In the genomic region with DNA sequence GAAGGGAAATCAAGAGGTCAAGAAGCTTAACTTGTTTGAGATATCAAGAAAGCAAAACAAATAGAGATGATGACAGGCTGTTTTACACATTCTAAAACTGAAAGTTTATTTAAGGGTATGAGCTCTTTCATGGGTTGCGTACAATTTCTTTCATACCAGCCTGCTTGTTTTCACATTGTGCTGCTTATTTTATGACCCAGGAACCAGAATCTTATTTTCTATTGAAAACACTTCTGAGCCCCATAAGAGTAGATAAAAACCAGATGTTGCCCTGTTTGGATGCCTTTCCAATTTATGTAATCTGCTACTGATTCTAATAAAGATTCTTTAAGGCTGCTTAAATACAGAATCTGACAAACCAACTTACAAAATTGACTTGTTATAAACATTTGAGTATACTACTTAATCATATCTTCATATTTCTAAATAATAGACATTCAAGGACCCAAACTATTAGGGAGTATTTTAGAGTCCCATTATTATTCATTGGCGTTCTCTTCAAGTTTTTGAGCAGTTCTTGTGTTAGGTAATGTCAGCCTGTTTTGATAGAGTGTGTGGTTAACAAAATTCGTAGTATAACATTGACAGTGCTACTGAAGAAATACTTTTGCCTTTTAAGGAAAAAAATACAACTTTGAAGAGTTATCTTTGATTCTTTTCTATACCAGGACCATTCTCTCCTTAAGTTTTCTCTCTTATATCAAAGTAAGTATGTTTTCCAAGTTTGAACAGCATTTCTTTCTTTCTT, we compare ENCODE assay signal across 12 cellular contexts.
DNase-seq lines count a peak whose midpoint lies in the region; ATAC-seq and FAIRE-seq lines count a peak whose summit lies in the region.
"Had no signal": no experiment of that assay in that cellular context is flagged by ENCODE, and none has a peak within 500 bp of the region (broad histone marks: within the 10 kb centered on the region; RNA-seq: fewer than 3 reads in every experiment).

No MANE protein-coding gene starts in this region.

- no peaks in the 10 kb centered on the region for H3K27me3 ChIP-seq in rectal smooth muscle tissue (ENCODE audit: control insufficient read depth, insufficient read depth, low read length)
- H3K27me3 ChIP-seq in H7 (ENCODE audit: control insufficient read depth, insufficient read depth, low read length) = no peaks in the 10 kb centered on the region

- H3K9ac ChIP-seq in rectal smooth muscle tissue (ENCODE audit: low read length) = no peak overlapping the region

- peaks cover 11% of the 10 kb centered on the region for H3K4me1 ChIP-seq in rectal smooth muscle tissue (ENCODE audit: control insufficient read depth, insufficient read depth, low read length)

- peak; percentile 18 for FAIRE-seq in colon (lab: Jason Lieb, UNC)

- H3K4me3 ChIP-seq in rectal smooth muscle tissue (ENCODE audit: low read length) = no peak overlapping the region
- H3K4me3 ChIP-seq in H7 (ENCODE audit: insufficient read depth, low read depth, low read length) = no peak overlapping the region

- H3K27ac ChIP-seq in rectal smooth muscle tissue (ENCODE audit: low read depth, low read length) = peak overlapping the region; percentile 65

- peak; percentile 64 for ATAC-seq in GM18861 (IDR thresholded peaks at IDR 0.05; ENCODE audit: unreplicated experiment)
- ATAC-seq in HG02870 (IDR thresholded peaks at IDR 0.05; ENCODE audit: unreplicated experiment) = peak; percentile 77
- ATAC-seq in HG03520 (IDR thresholded peaks at IDR 0.05; ENCODE audit: unreplicated experiment) = no peak
- ATAC-seq: naive thymus-derived CD8-positive, alpha-beta T cell had no signal

- DNase-seq in hepatic stellate cell (ENCODE audit: low spot score) (no peak), H7 (no peak), T-helper 1 cell (no peak)
- DNase-seq: caudate nucleus; GF-D8; naive thymus-derived CD8-positive, alpha-beta T cell; T-helper 9 cell had no signal

- H3K36me3 ChIP-seq in rectal smooth muscle tissue (ENCODE audit: control insufficient read depth, insufficient read depth, low read length) (no peaks in the 10 kb centered on the region), H7 (replicated peaks; ENCODE audit: control insufficient read depth, insufficient read depth, low read length) (no peaks in the 10 kb centered on the region)
